21 cellular contexts compared by ENCODE assay signal in genomic region chr2:46381263-46381849, GRCh38.
A peak's percentile ranks its signal among the peaks of the same experiment; 100 is the strongest.
DNase-seq lines count a peak whose midpoint lies in the region; ATAC-seq and TF ChIP-seq lines count a peak whose summit lies in the region.
"Had no signal": no experiment of that assay in that cellular context is flagged by ENCODE, and none has a peak within 500 bp of the region (broad histone marks: within the 10 kb centered on the region; RNA-seq: fewer than 3 reads in every experiment).

No MANE protein-coding gene starts in this region.

- TF ChIP-seq CTCF in PC-3 (conservative IDR thresholded peaks at IDR 0.05; ENCODE audit: low read depth, low read length) (no peak), foreskin keratinocyte (conservative IDR thresholded peaks at IDR 0.05) (no peak)

- H3K4me3 ChIP-seq in PC-3 (ENCODE audit: low read length) = no peak overlapping the region
- H3K4me3 ChIP-seq: HAP-1, right lobe of liver, thyroid gland had no signal

- intact Hi-C loops in PC-3 (cut with micrococcal nuclease) = no loop called here

- CTCF ChIA-PET in PC-3 (lab: Charles Lee) = no interaction called here

- DNase-seq in DMS 273 (lab: John Stamatoyannopoulos, UW; ENCODE audit: unreplicated experiment) (peak; percentile 15), DMS 273 treated with DMSO at 0.1 percent for 48 hours (lab: John Stamatoyannopoulos, UW) (no peak), PC-3 (no peak), foreskin keratinocyte (no peak), NCI-H2107 (lab: John Stamatoyannopoulos, UW) (no peak), LoVo (ENCODE audit: low spot score) (no peak)
- peak; percentile 19 for DNase-seq in stimulated activated CD8-positive, alpha-beta memory T cell treated with anti-CD3 and anti-CD28 coated beads, Interleukin-4, amount 100 ng/mL, for 48 hours
- DNase-seq: activated gamma-delta T cell; Calu3; effector CD4-positive, alpha-beta T cell; GDM1; glutamatergic neuron; NCI-H1048; NCI-H510A treated with DMSO at 0.1 percent for 48 hours; occipital lobe; right lobe of liver; stimulated activated naive B cell treated with anti-CD40 and anti-IgM and Interleukin-4, amounts not matched to agents 10 μg/mL and 1 μg/mL and 100 μg/mL, for 72 hours; thyroid gland had no signal

- BruUV-seq in PC-3 (replicated peaks; lab: Mats Ljungman, UMichigan) = no TSS peak

- no peaks in the 10 kb centered on the region for H4K20me1 ChIP-seq in PC-3 (ENCODE audit: low read length)

- H3K4me1 ChIP-seq in PC-3 (ENCODE audit: insufficient read depth, low read length) = peaks cover 12% of the 10 kb centered on the region
- H3K4me1 ChIP-seq in foreskin keratinocyte = peaks cover 4% of the 10 kb centered on the region
- H3K4me1 ChIP-seq: HAP-1, thyroid gland had no signal

- no peak overlapping the region for H2AFZ ChIP-seq in PC-3 (ENCODE audit: low read length)

- no peaks in the 10 kb centered on the region for H3K9me2 ChIP-seq in PC-3 (replicated peaks; ENCODE audit: low read length)

- POLR2A ChIA-PET in PC-3 (lab: Charles Lee; ENCODE audit: unreplicated experiment) = no interaction called here

- no peak overlapping the region for H3K27ac ChIP-seq in PC-3 (ENCODE audit: low read length)
- H3K27ac ChIP-seq in foreskin keratinocyte = no peak overlapping the region
- H3K27ac ChIP-seq: 22Rv1, right lobe of liver, thyroid gland had no signal

- H3K36me3 ChIP-seq in PC-3 (ENCODE audit: low read depth, low read length) = peaks cover 25% of the 10 kb centered on the region
- H3K36me3 ChIP-seq: HAP-1 had no signal

- no peaks in the 10 kb centered on the region for H3K27me3 ChIP-seq in PC-3 (ENCODE audit: low read length)
- no peaks in the 10 kb centered on the region for H3K27me3 ChIP-seq in foreskin keratinocyte
- H3K27me3 ChIP-seq: right lobe of liver, thyroid gland had no signal

- H3K9ac ChIP-seq in PC-3 (ENCODE audit: low read length) = no peak overlapping the region

- H3F3A ChIP-seq in PC-3 (ENCODE audit: low read length, unreplicated experiment) = no peaks in the 10 kb centered on the region

- ATAC-seq in PC-3 (peak; percentile 23; the same call in 1 of the 2 replicates), foreskin keratinocyte (peak; percentile 8), HG03139 (IDR thresholded peaks at IDR 0.05; ENCODE audit: unreplicated experiment) (no peak)
- ATAC-seq: stimulated activated naive B cell treated with anti-CD40 and anti-IgM and Interleukin-4, amounts not matched to agents 10 μg/mL and 1 μg/mL and 100 μg/mL, for 72 hours had no signal

- no peaks in the 10 kb centered on the region for H3K9me3 ChIP-seq in PC-3 (ENCODE audit: low read length)
- H3K9me3 ChIP-seq: HAP-1, right lobe of liver, thyroid gland had no signal

- H3K4me2 ChIP-seq in PC-3 (ENCODE audit: low read length) = no peak overlapping the region

- no peaks in the 10 kb centered on the region for H3K79me2 ChIP-seq in PC-3 (ENCODE audit: low read length)

Comparison
In these comparisons a context has a peak if more than half of its experiments do, and no peak if none do; other contexts are left out.
1. DNase-seq: peak in DMS 273 (single experiment) and stimulated activated CD8-positive, alpha-beta memory T cell treated with anti-CD3 and anti-CD28 coated beads, Interleukin-4, amount 100 ng/mL, for 48 hours (single experiment); none in DMS 273 treated with DMSO at 0.1 percent for 48 hours (single experiment), PC-3 (single experiment), foreskin keratinocyte (0 of 2), NCI-H2107 (single experiment) and LoVo (single experiment).